Comparison of ENCODE assay signal across 14 cellular contexts in genomic region chr17:76026714-76027158, GRCh38. TPM values are rescaled to one million over a fixed set of nuclear protein-coding genes. Genes with fewer than 3 reads are reported as not detected.
A peak's percentile ranks its signal among the peaks of the same experiment; 100 is the strongest.
DNase-seq lines count a peak whose midpoint lies in the region; ATAC-seq and TF ChIP-seq lines count a peak whose summit lies in the region.
"Had no signal": no experiment of that assay in that cellular context is flagged by ENCODE, and none has a peak within 500 bp of the region (broad histone marks: within the 10 kb centered on the region; RNA-seq: fewer than 3 reads in every experiment).

No MANE protein-coding gene starts in this region.

- H3K27me3 ChIP-seq in PC-3 (ENCODE audit: low read length) (no peaks in the 10 kb centered on the region), mucosa of rectum (ENCODE audit: control insufficient read depth in 2 of 2, insufficient read depth in 2 of 2, low read length in 2 of 2) (no peaks in the 10 kb centered on the region)

- H3K4me1 ChIP-seq in PC-3 (ENCODE audit: insufficient read depth, low read length) = peaks cover 21% of the 10 kb centered on the region
- peaks cover 10 to 26% of the 10 kb centered on the region in 2 donors for H3K4me1 ChIP-seq in mucosa of rectum (ENCODE audit: control insufficient read depth in 2 of 2, insufficient read depth in 2 of 2, low read length in 2 of 2)
- H3K4me1 ChIP-seq in urinary bladder (ENCODE audit: insufficient read depth) = no peaks in the 10 kb centered on the region

- DNase-seq in PC-3 (peak; percentile 27), epithelial cell of prostate (ENCODE audit: low read depth, low spot score) (no peak), activated gamma-delta T cell treated with Interleukin-2 at 50 U/mL for 16 hours (no peak), iPS-NIHi11 (ENCODE audit: low spot score) (no peak), GM13976 (ENCODE audit: low spot score) (no peak)
- DNase-seq: activated effector memory CD4-positive, alpha-beta T cell treated with anti-CD3 and anti-CD28 coated beads, Interleukin-2, amount 50 U/mL, for 16 hours; anterior cingulate cortex; CD4-positive, alpha-beta memory T cell; cortex of kidney; NCI-H1048; NCI-H2227 treated with DMSO at 0.1 percent for 48 hours; substantia nigra had no signal

- H3K9me2 ChIP-seq in PC-3 (replicated peaks; ENCODE audit: low read length) = no peaks in the 10 kb centered on the region

- POLR2A ChIA-PET in PC-3 (lab: Charles Lee; ENCODE audit: unreplicated experiment) = interaction anchor here (0.6 kb wide), 1 partner anchor 181 kb away, joined by 3 read pairs; no protein-coding TSS in a partner anchor

- H3K4me3 ChIP-seq in PC-3 (ENCODE audit: low read length) = peak overlapping the region; percentile 91
- peak overlapping the region; percentile 54 to 66 for H3K4me3 ChIP-seq in mucosa of rectum (ENCODE audit: low read length in 2 of 2)
- peak overlapping the region; percentile 16 for H3K4me3 ChIP-seq in urinary bladder (ENCODE audit: low read depth, low read length)

- 64% methylated on average over 15 of the region's 15 CpGs for WGBS in urinary bladder

- 0 out of 2 replicates have a peak, but pooled peaks cover 3% of the 10 kb centered on the region for H4K20me1 ChIP-seq in PC-3 (ENCODE audit: low read length)

- H3K36me3 ChIP-seq in PC-3 (ENCODE audit: low read depth, low read length) = peaks cover 7% of the 10 kb centered on the region; the same call in 1 of the 2 replicates
- H3K36me3 ChIP-seq in mucosa of rectum (ENCODE audit: control insufficient read depth in 2 of 2, insufficient read depth in 2 of 2, low read length in 2 of 2) = no peaks in the 10 kb centered on the region
- H3K36me3 ChIP-seq in urinary bladder (ENCODE audit: insufficient read depth) = no peaks in the 10 kb centered on the region

- H3K9ac ChIP-seq in PC-3 (ENCODE audit: low read length) (peak overlapping the region; percentile 82), mucosa of rectum (ENCODE audit: low read depth in 1 of 2, low read length in 2 of 2) (peak overlapping the region; percentile 32 to 69)

- peak; percentile 61 for ATAC-seq in PC-3

- TF ChIP-seq CTCF in PC-3 (conservative IDR thresholded peaks at IDR 0.05; ENCODE audit: low read depth, low read length) = no peak
- TF ChIP-seq CTCF in GM13976 (IDR thresholded peaks at IDR 0.05; ENCODE audit: borderline replicate concordance, control extremely low read depth, extremely low read depth, insufficient read depth, missing control alignments) = no peak

- H3K27ac ChIP-seq in PC-3 (ENCODE audit: low read length) = peak overlapping the region; percentile 55
- H3K27ac ChIP-seq in epithelial cell of prostate = peak overlapping the region; percentile 55
- H3K27ac ChIP-seq in mucosa of rectum (ENCODE audit: low read depth in 2 of 2, low read length in 2 of 2) = peak overlapping the region; percentile 75 to 82
- H3K27ac ChIP-seq in urinary bladder (ENCODE audit: low read depth) = peak overlapping the region; percentile 69

- H3K9me3 ChIP-seq in PC-3 (ENCODE audit: low read length) = no peaks in the 10 kb centered on the region
- H3K9me3 ChIP-seq in mucosa of rectum (ENCODE audit: control insufficient read depth in 2 of 2, low read length in 2 of 2) = no peaks in the 10 kb centered on the region

- H2AFZ ChIP-seq in PC-3 (ENCODE audit: low read length) = peak overlapping the region; percentile 86

- TSS peak; percentile 57 for BruUV-seq in PC-3 (replicated peaks; lab: Mats Ljungman, UMichigan)

- in situ Hi-C loops in GM13976 (cut with MboI; ENCODE audit: low sequenced_read_pairs, unreplicated experiment) = no loop called here

- intact Hi-C loops in PC-3 (cut with micrococcal nuclease) = loop anchor here (5.0 kb wide), 1 partner anchor 46 kb away; the partner anchor contains the start of genes GALR2 and SRP68

- H3K4me2 ChIP-seq in PC-3 (ENCODE audit: low read length) = peak overlapping the region; percentile 88

- CTCF ChIA-PET in PC-3 (lab: Charles Lee) = interaction anchor here (0.6 to 1.1 kb wide), 2 partner anchors 9 to 882 kb away, joined by 3 to 7 read pairs; no protein-coding TSS in a partner anchor

- H3K79me2 ChIP-seq in PC-3 (ENCODE audit: low read length) = peaks cover 32% of the 10 kb centered on the region

- no peaks in the 10 kb centered on the region for H3F3A ChIP-seq in PC-3 (ENCODE audit: low read length, unreplicated experiment)

RNA-seq across cellular contexts. Expression of gene EVPL, which starts 0.4 kb away (rescaled TPM):
- total RNA-seq in PC-3 (2014; rRNA removed) (38.8 and 48.3 TPM in 2 replicates), urinary bladder (12.5 TPM)
- 9.0 TPM for polyA plus RNA-seq in urinary bladder
- total RNA-seq: CD4-positive, alpha-beta memory T cell had no signal
- polyA plus RNA-seq: CD4-positive, alpha-beta memory T cell had no signal

RNA-seq across cellular contexts. Expression of gene CDK3, which starts 26.1 kb away (rescaled TPM):
- total RNA-seq in PC-3 (2014; rRNA removed) (4.3 and 8.5 TPM in 2 replicates), urinary bladder (3.5 TPM)
- polyA plus RNA-seq in urinary bladder = 4.9 TPM

RNA-seq across cellular contexts. Expression of gene SRP68, which starts 45.6 kb away (rescaled TPM):
- total RNA-seq in PC-3 (2014; rRNA removed) = 60.8 and 71.4 TPM in 2 replicates
- 34.7 TPM for total RNA-seq in urinary bladder
- polyA plus RNA-seq in urinary bladder = 54.8 TPM

RNA-seq across cellular contexts. Expression of gene TEN1, which starts 47.7 kb away (rescaled TPM):
- total RNA-seq in PC-3 (2014; rRNA removed) (58.3 and 62.4 TPM in 2 replicates), urinary bladder (13.9 TPM)
- 16.2 TPM for polyA plus RNA-seq in urinary bladder

RNA-seq across cellular contexts. Expression of gene ACOX1, which starts 47.8 kb away (rescaled TPM):
- total RNA-seq in PC-3 (2014; rRNA removed) (63.2 and 74.9 TPM in 2 replicates), urinary bladder (76.0 TPM)
- polyA plus RNA-seq in urinary bladder = 15.1 TPM

Comparison
In these comparisons a context has a peak if more than half of its experiments do, and no peak if none do; other contexts are left out.
1. H3K4me3 ChIP-seq: peak in every context shown above with its lines; median percentile 91 in PC-3; 60 in mucosa of rectum; 16 in urinary bladder.